Comparison of ENCODE assay signal across 9 cellular contexts in the genomic region with DNA sequence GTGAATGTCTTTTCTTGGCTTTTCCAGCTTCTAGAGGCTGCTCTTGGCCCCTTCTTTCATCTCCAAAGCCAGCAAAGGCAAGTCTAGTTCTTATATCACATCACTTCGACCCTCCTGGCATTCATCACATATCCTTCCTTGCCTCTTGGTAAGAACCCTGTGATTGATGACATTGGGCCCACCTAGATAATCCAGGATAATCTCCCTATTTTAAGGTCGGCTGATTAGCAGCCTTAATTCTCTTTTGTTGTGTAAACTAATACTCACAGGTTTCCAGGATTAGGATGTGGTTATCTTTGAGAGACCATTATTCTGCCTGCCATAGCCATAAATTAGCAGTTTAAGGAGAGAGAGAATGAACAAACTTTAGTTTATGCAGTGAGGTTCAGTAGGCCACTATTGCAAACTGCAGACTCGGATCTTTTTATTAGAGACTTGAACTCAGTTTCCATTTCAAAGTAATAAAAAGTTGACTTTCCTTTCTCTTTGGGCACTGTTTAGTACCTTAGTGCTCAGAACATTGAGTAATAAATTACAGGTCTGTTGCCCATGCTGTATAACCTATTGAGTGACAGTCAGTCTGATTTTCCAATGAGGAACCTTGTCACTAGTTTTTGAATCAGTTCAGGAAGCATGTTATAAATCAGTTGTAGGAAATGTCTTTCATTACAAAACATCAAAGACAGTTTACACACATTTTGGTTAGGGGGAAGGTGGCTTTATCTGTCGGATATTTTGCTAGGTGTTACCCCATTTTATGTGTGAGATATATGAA. TPM values are rescaled to one million over a fixed set of nuclear protein-coding genes. Genes with fewer than 3 reads are reported as not detected.
DNase-seq lines count a peak whose midpoint lies in the region; ATAC-seq and TF ChIP-seq lines count a peak whose summit lies in the region.
"Had no signal": no experiment of that assay in that cellular context is flagged by ENCODE, and none has a peak within 500 bp of the region (broad histone marks: within the 10 kb centered on the region; RNA-seq: fewer than 3 reads in every experiment).

No MANE protein-coding gene starts in this region.

- H3K4me1 ChIP-seq in psoas muscle, result peaks cover 76% of the 10 kb centered on the region
- H3K4me1 ChIP-seq in mucosa of descending colon (ENCODE audit: low read depth), result peaks cover 71% of the 10 kb centered on the region

- ATAC-seq in effector memory CD8-positive, alpha-beta T cell (replicated peaks), result no peak
- ATAC-seq in psoas muscle, result no peak
- no peak for ATAC-seq in GM21423 (IDR thresholded peaks at IDR 0.05; ENCODE audit: unreplicated experiment)
- ATAC-seq in mucosa of descending colon, result no peak

- H3K27ac Mint-ChIP-seq in effector memory CD8-positive, alpha-beta T cell, result peak overlapping the region; percentile 97 to 98

- peaks cover 63 to 84% of the 10 kb centered on the region in 2 donors for H3K4me1 Mint-ChIP-seq in effector memory CD8-positive, alpha-beta T cell (ENCODE audit: low read depth in 2 of 2)

- H3K4me3 ChIP-seq in psoas muscle, result peak overlapping the region; percentile 93
- H3K4me3 ChIP-seq in mucosa of descending colon, result no peak overlapping the region

- WGBS in psoas muscle, 3 donors, result 21 to 27% (median 22%) methylated on average over 4 of the region's 4 CpGs

- H3K9me3 ChIP-seq in psoas muscle (no peaks in the 10 kb centered on the region), mucosa of descending colon (no peaks in the 10 kb centered on the region)

- peaks cover 9% of the 10 kb centered on the region for H3K36me3 Mint-ChIP-seq in effector memory CD8-positive, alpha-beta T cell (ENCODE audit: insufficient read depth)

- intact Hi-C loops in psoas muscle (cut with DNase I) (no loop called here), mucosa of descending colon (cut with DNase I, micrococcal nuclease) (no loop called here)

- H3K27me3 ChIP-seq in psoas muscle (ENCODE audit: insufficient read depth in 3 of 3, low read length in 2 of 3), result no peaks in the 10 kb centered on the region

- H3K9me3 Mint-ChIP-seq in effector memory CD8-positive, alpha-beta T cell, result no peaks in the 10 kb centered on the region

- peak; percentile 36 for DNase-seq in GF-D8 (lab: John Stamatoyannopoulos, UW)
- DNase-seq in NCI-H82 (lab: John Stamatoyannopoulos, UW), result peak; percentile 95
- DNase-seq in effector memory CD8-positive, alpha-beta T cell, result no peak
- DNase-seq in psoas muscle, result no peak
- no peak for DNase-seq in cerebellar nuclear complex (lab: John Stamatoyannopoulos, UW)
- DNase-seq in GDM1 (lab: John Stamatoyannopoulos, UW), result no peak
- DNase-seq in mucosa of descending colon, result no peak
- DNase-seq: OCI-M1 had no signal

- no peaks in the 10 kb centered on the region for H3K27me3 Mint-ChIP-seq in effector memory CD8-positive, alpha-beta T cell

- peak overlapping the region; percentile 42 for H3K27ac ChIP-seq in psoas muscle

- no peak for TF ChIP-seq CTCF in psoas muscle (IDR thresholded peaks at IDR 0.05)
- TF ChIP-seq CTCF in mucosa of descending colon (IDR thresholded peaks at IDR 0.05), result no peak

- H3K4me3 Mint-ChIP-seq in effector memory CD8-positive, alpha-beta T cell, result peak overlapping the region; percentile 95 to 96

- H3K36me3 ChIP-seq in psoas muscle (ENCODE audit: insufficient read depth in 1 of 2, low read depth in 1 of 2) (no peaks in the 10 kb centered on the region), mucosa of descending colon (ENCODE audit: low read depth) (no peaks in the 10 kb centered on the region)

RNA-seq across cellular contexts. Expression of gene NDUFV2, which starts 4.5 kb away (rescaled TPM):
- total RNA-seq in psoas muscle, result 100 to 1,000 TPM; 312 to 467 (median 328) TPM
- polyA plus RNA-seq in psoas muscle, result 100 to 1,000 TPM; 451 to 565 (median 547) TPM
- total RNA-seq in mucosa of descending colon, result 100 to 1,000 TPM; 146 to 199 (median 163) TPM

RNA-seq across cellular contexts. Expression of gene ANKRD12, which starts 29.6 kb away (rescaled TPM):
- 10 to 100 TPM; 36.7 to 49.0 (median 44.4) TPM for total RNA-seq in psoas muscle
- 10 to 100 TPM in 1 of 3 donors, 1 to 10 TPM in 2; 5.7 to 12.0 (median 5.9) TPM for polyA plus RNA-seq in psoas muscle
- total RNA-seq in mucosa of descending colon, result 100 to 1,000 TPM in 1 of 3 donors, 10 to 100 TPM in 2; 46.8 to 108 (median 63.6) TPM

Comparison
In these comparisons a context has a peak if more than half of its experiments do, and no peak if none do; other contexts are left out.
1. DNase-seq: peak in GF-D8 (single experiment) and NCI-H82 (single experiment); none in effector memory CD8-positive, alpha-beta T cell (0 of 3), psoas muscle (0 of 2), cerebellar nuclear complex (0 of 2), GDM1 (single experiment) and mucosa of descending colon (0 of 3).